Comparison of ENCODE assay signal across 28 cellular contexts in genomic region chr5:116897291-116897690, GRCh38.
"Had no signal": no experiment of that assay in that cellular context is flagged by ENCODE, and none has a peak within 500 bp of the region (broad histone marks: within the 10 kb centered on the region; RNA-seq: fewer than 3 reads in every experiment).

No MANE protein-coding gene starts in this region.

- ATAC-seq: activated naive CD4-positive, alpha-beta T cell treated with anti-CD3 and anti-CD28 coated beads, Interleukin-2, amount 50 U/mL, for 72 hours; activated naive CD8-positive, alpha-beta T cell treated with anti-CD3 and anti-CD28 coated beads, Interleukin-2, amount 50 U/mL, for 24 hours; activated T-cell treated with anti-CD3 and anti-CD28 coated beads, Interleukin-2, amount 50 U/mL, for 4 hours; activated T-cell treated with anti-CD3 and anti-CD28 coated beads, Interleukin-2, amount 50 U/mL, for 72 hours; activated T-helper 17 cell treated with anti-CD3 and anti-CD28 coated beads, Interleukin-2, amount 50 U/mL, for 72 hours; body of pancreas had no signal

- DNase-seq: activated effector memory CD4-positive, alpha-beta T cell treated with anti-CD3 and anti-CD28 coated beads, Interleukin-2, amount 50 U/mL, for 16 hours; activated effector memory CD4-positive, alpha-beta T cell treated with Interleukin-2 at 50 U/mL for 16 hours; activated gamma-delta T cell; activated gamma-delta T cell treated with Interleukin-2 at 50 U/mL for 16 hours; activated naive CD4-positive, alpha-beta T cell; activated naive CD4-positive, alpha-beta T cell treated with anti-CD3 and anti-CD28 coated beads for 36 hours; activated naive CD4-positive, alpha-beta T cell treated with anti-CD3 and anti-CD28 coated beads, Interleukin-2, amount 10 ng/mL, durations not matched to agents 7 days and 5 days; activated naive CD4-positive, alpha-beta T cell treated with anti-CD3 and anti-CD28 coated beads, Interleukin-2, amount 50 U/mL, for 16 hours; activated naive CD4-positive, alpha-beta T cell treated with Interleukin-2 at 50 U/mL for 16 hours; activated naive CD8-positive, alpha-beta T cell treated with anti-CD3 and anti-CD28 coated beads for 36 hours; activated naive CD8-positive, alpha-beta T cell treated with anti-CD3 and anti-CD28 coated beads, Interleukin-2, amount 10 ng/mL, durations not matched to agents 7 days and 5 days; activated naive CD8-positive, alpha-beta T cell treated with anti-CD3 and anti-CD28 coated beads, Interleukin-2, amount 50 U/mL, for 24 hours; activated T-cell treated with anti-CD3 and anti-CD28 coated beads, Interleukin-2, amount 50 U/mL, for 24 hours; activated T-cell treated with anti-CD3 and anti-CD28 coated beads, Interleukin-2, amount 50 U/mL, for 4 hours; activated T-cell treated with anti-CD3 and anti-CD28 coated beads, Interleukin-2, amount 50 U/mL, for 48 hours; activated T-cell treated with anti-CD3 and anti-CD28 coated beads, Interleukin-2, amount 50 U/mL, for 72 hours; adrenal gland; amniotic stem cell; amygdala; anterior cingulate cortex; aorta; body of pancreas; brain microvascular endothelial cell; caudate nucleus; central memory CD4-positive, alpha-beta T cell; cerebellar nuclear complex had no signal
